38 cellular contexts compared by ENCODE assay signal in the genomic region with DNA sequence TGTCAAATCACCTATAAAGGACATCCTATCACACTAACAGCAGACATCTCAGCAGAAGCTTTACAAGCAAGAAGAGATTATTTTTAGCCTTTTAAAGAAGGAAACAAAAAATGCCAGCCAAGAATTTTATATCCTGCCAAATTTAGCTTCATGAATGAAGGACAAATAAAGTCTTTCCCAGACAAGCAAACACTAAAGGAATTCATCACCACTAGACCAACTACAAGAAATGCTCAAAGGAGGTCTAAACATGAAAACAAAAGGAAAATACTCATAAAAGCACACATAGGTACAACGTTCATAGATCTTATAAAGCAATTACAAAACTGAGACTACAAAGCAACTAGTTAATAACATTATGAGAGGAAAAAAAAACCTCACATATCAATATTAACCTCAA. TPM values are rescaled to one million over a fixed set of nuclear protein-coding genes. Genes with fewer than 3 reads are reported as not detected.
"Had no signal": no experiment of that assay in that cellular context is flagged by ENCODE, and none has a peak within 500 bp of the region (broad histone marks: within the 10 kb centered on the region; RNA-seq: fewer than 3 reads in every experiment).

No MANE protein-coding gene starts in this region.

- H3K4me3 ChIP-seq: MG63 had no signal

- H3K36me3 ChIP-seq: MG63 had no signal

- H3K27me3 ChIP-seq: MG63 had no signal

- DNase-seq: Karpas-422, Kasumi-1, MG63, MM.1S, MV-4-11, NCI-H1048, NCI-H1092, NCI-H1092 treated with DMSO at 0.1 percent for 48 hours, NCI-H1105, NCI-H1105 treated with DMSO at 0.1 percent for 48 hours, NCI-H1417, NCI-H1417 treated with DMSO at 0.1 percent for 48 hours, NCI-H1436, NCI-H1436 treated with DMSO at 0.1 percent for 48 hours, NCI-H146, NCI-H1694, NCI-H1694 treated with DMSO at 0.1 percent for 48 hours, NCI-H187, NCI-H187 treated with DMSO at 0.1 percent for 48 hours, NCI-H1930, NCI-H2029, NCI-H2029 treated with DMSO at 0.1 percent for 48 hours, NCI-H2081, NCI-H2081 treated with DMSO at 0.1 percent for 48 hours, NCI-H2107, NCI-H2171, NCI-H2171 treated with DMSO at 0.1 percent for 48 hours, NCI-H2227 treated with DMSO at 0.1 percent for 48 hours, NCI-H226, NCI-H345, NCI-H446, NCI-H446 treated with DMSO at 0.1 percent for 48 hours, NCI-H510A, NCI-H510A treated with DMSO at 0.1 percent for 48 hours had no signal

RNA-seq across cellular contexts. Expression of a gene that starts 20.7 kb away (rescaled TPM):
- total RNA-seq: LHCN-M2, M059J, MCF 10A, NCI-H460 had no signal
